25 cellular contexts compared by ENCODE assay signal in genomic region chr2:69353360-69353759, GRCh38.
"Had no signal": no experiment of that assay in that cellular context is flagged by ENCODE, and none has a peak within 500 bp of the region (broad histone marks: within the 10 kb centered on the region; RNA-seq: fewer than 3 reads in every experiment).

No MANE protein-coding gene starts in this region.

- H3K4me3 ChIP-seq: pancreas, psoas muscle, spleen, suprapubic skin, uterus had no signal

- ATAC-seq: activated CD4-positive, CD25-positive, alpha-beta regulatory T cell treated with anti-CD3 and anti-CD28 coated beads, Interleukin-2, amount 50 U/mL, for 24 hours; esophagus mucosa; naive thymus-derived CD8-positive, alpha-beta T cell; pancreas had no signal

- H3K4me1 ChIP-seq: pancreas, psoas muscle, spleen, suprapubic skin, uterus had no signal

- FAIRE-seq: astrocyte, pancreas had no signal

- H3K36me3 ChIP-seq: uterus had no signal

- H3K9me3 ChIP-seq: pancreas, psoas muscle, spleen, suprapubic skin, uterus had no signal

- H3K27me3 ChIP-seq: pancreas, spleen, suprapubic skin, uterus had no signal

- DNase-seq: activated CD4-positive, alpha-beta T cell treated with anti-CD3 and anti-CD28 coated beads for 48 hours; activated CD4-positive, alpha-beta T cell treated with anti-CD3 and anti-CD28 coated beads, Interleukin-2, amount 50 U/mL, for 48 hours; activated CD8-positive, alpha-beta memory T cell treated with anti-CD3 and anti-CD28 coated beads for 24 hours; activated effector memory CD4-positive, alpha-beta T cell treated with anti-CD3 and anti-CD28 coated beads, Interleukin-2, amount 50 U/mL, for 16 hours; activated naive CD4-positive, alpha-beta T cell treated with anti-CD3 and anti-CD28 coated beads, Interleukin-2, amount 50 U/mL, for 16 hours; activated T-cell treated with anti-CD3 and anti-CD28 coated beads, Interleukin-2, amount 50 U/mL, for 1 hour; amniotic stem cell; caudate nucleus; endodermal cell; foreskin fibroblast; islet precursor cell; midbrain; naive thymus-derived CD8-positive, alpha-beta T cell; nucleus accumbens; pancreas; psoas muscle; spleen; stimulated activated naive CD4-positive, alpha-beta T cell; trophoblast cell; uterus had no signal

- H3K27ac ChIP-seq: pancreas, psoas muscle, spleen, suprapubic skin, uterus, VCaP had no signal
